Comparison of ENCODE assay signal across 20 cellular contexts in genomic region chr9:28007097-28007817, GRCh38.
"Had no signal": no experiment of that assay in that cellular context is flagged by ENCODE, and none has a peak within 500 bp of the region (broad histone marks: within the 10 kb centered on the region; RNA-seq: fewer than 3 reads in every experiment).

No MANE protein-coding gene starts in this region.

- DNase-seq: MV-4-11, NCI-H1048, NCI-H1105 treated with DMSO at 0.1 percent for 48 hours, NCI-H1417 treated with DMSO at 0.1 percent for 48 hours, NCI-H146, NCI-H1694 treated with DMSO at 0.1 percent for 48 hours, NCI-H1930, NCI-H2081, NCI-H2107, NCI-H2227 treated with DMSO at 0.1 percent for 48 hours, NCI-H524, NCI-H526 treated with DMSO at 0.1 percent for 48 hours, NCI-H748 treated with DMSO at 0.1 percent for 48 hours, Right ventricle myocardium superior, RPMI8226, SIG-M5 had no signal

- H3K4me3 ChIP-seq: K562, SJSA1 had no signal

- H3K9me3 ChIP-seq: SJSA1 had no signal

- ATAC-seq: K562 had no signal

- H3K4me1 Mint-ChIP-seq: IgD-negative memory B cell had no signal

- H3K36me3 ChIP-seq: SJSA1 had no signal

- H3K27ac ChIP-seq: KMS-11, SJSA1 had no signal

- H3K9ac ChIP-seq: KMS-11 had no signal

- H3K36me3 Mint-ChIP-seq: IgD-negative memory B cell had no signal

- H3K27me3 ChIP-seq: SJSA1 had no signal

- H3K27me3 Mint-ChIP-seq: IgD-negative memory B cell had no signal

- H3K4me1 ChIP-seq: SJSA1 had no signal

- H3K27ac Mint-ChIP-seq: IgD-negative memory B cell had no signal

- H3K9me3 Mint-ChIP-seq: IgD-negative memory B cell had no signal

- H3K4me3 Mint-ChIP-seq: IgD-negative memory B cell had no signal

- H3K4me2 ChIP-seq: KMS-11 had no signal
